25 cellular contexts compared by ENCODE assay signal in the genomic region with DNA sequence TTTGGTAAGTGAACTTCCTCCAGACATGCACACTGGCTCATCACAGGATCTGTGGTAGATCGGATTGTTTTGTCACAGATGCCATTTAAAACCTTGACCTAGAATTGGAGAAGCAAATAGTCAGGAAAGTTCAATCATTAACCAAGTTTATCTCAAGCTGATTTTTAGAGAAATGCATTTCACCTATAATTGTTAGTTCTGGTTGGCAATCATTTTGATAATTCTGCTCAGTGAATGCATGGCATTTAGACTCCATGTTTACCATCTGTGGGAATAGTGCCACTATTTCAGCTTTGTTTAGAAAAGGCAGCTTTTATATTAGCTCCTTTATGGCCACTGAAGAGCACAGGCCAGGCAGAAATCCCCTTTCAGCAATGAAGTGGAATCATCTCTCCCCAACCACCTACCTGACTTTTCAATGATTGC.
DNase-seq lines count a peak whose midpoint lies in the region; ATAC-seq and TF ChIP-seq lines count a peak whose summit lies in the region.
"Had no signal": no experiment of that assay in that cellular context is flagged by ENCODE, and none has a peak within 500 bp of the region (broad histone marks: within the 10 kb centered on the region; RNA-seq: fewer than 3 reads in every experiment).

No MANE protein-coding gene starts in this region.

- H2AK9ac ChIP-seq in IMR-90 (replicated peaks; ENCODE audit: low read depth, low read length, poor library complexity), result no peak overlapping the region

- H3K4me3 ChIP-seq in IMR-90 (ENCODE audit: insufficient read depth, low read depth, low read length) (no peak overlapping the region), mucosa of descending colon (no peak overlapping the region)
- H3K4me3 ChIP-seq: ovary had no signal

- POLR2A ChIA-PET in IMR-90 (lab: Charles Lee; ENCODE audit: unreplicated experiment), result no interaction called here
- POLR2A ChIA-PET in T-cell (lab: Charles Lee), result interaction anchor here in 1 of 2 donors (0.6 to 0.7 kb wide), 2 partner anchors 771 to 786 kb away, joined by 3 to 4 read pairs; no protein-coding TSS in a partner anchor

- no peak overlapping the region for H3K18ac ChIP-seq in IMR-90 (ENCODE audit: low read depth, low read length)

- CTCF ChIA-PET in IMR-90 (lab: Yijun Ruan, JAX), result interaction anchor here (1.0 to 2.2 kb wide), 2 partner anchors 16 to 73 kb away, joined by 3 to 6 read pairs; no protein-coding TSS in a partner anchor
- CTCF ChIA-PET in T-cell (lab: Charles Lee), result interaction anchor here in 1 of 2 donors (0.7 kb wide), 1 partner anchor 240 kb away, joined by 10 read pairs; no protein-coding TSS in a partner anchor

- peak overlapping the region; percentile 35 for H2BK5ac ChIP-seq in IMR-90 (ENCODE audit: low read depth, low read length, poor library complexity, severe bottlenecking)

- no peak overlapping the region for H4K8ac ChIP-seq in IMR-90 (ENCODE audit: low read depth in 2 of 2, low read length in 2 of 2)

- no peak overlapping the region for H4K91ac ChIP-seq in IMR-90 (ENCODE audit: insufficient read depth, low read depth, low read length)

- no peaks in the 10 kb centered on the region for H3K4me1 Mint-ChIP-seq in T-cell
- H3K4me1 Mint-ChIP-seq: B cell; CD8-positive, alpha-beta memory T cell; nephron progenitor cell had no signal

- peak overlapping the region; percentile 39; the same call in 1 of the 3 replicates for H2BK15ac ChIP-seq in IMR-90 (ENCODE audit: low read depth, low read length)

- no peak overlapping the region for H3K27ac ChIP-seq in IMR-90 (ENCODE audit: insufficient read depth, low read length)
- H3K27ac ChIP-seq: ovary had no signal

- ATAC-seq in IMR-90 (ENCODE audit: low read depth) (no peak), mucosa of descending colon (peak; percentile 22), T-cell (replicated peaks in 1 of 4) (no peak), HG02884 (IDR thresholded peaks at IDR 0.05; ENCODE audit: unreplicated experiment) (no peak)
- ATAC-seq: left cardiac atrium, SK-N-SH treated with all-trans-retinoic acid at 6 μM for 48 hours had no signal

- no peak overlapping the region for H3K27ac Mint-ChIP-seq in T-cell
- H3K27ac Mint-ChIP-seq: B cell; CD8-positive, alpha-beta memory T cell; nephron progenitor cell; T-helper 2 cell treated with Interferon-gamma antibody and Interleukin-4, amounts not matched to agents 5 μg/mL and 100 μg/mL, for 36 hours had no signal

- H2AK5ac ChIP-seq in IMR-90 (ENCODE audit: low read depth, low read length), result no peak overlapping the region

- H3K9me1 ChIP-seq in IMR-90 (ENCODE audit: insufficient read depth, low read length), result peaks cover 10% of the 10 kb centered on the region

- TF ChIP-seq CTCF in IMR-90 (conservative IDR thresholded peaks at IDR 0.05; ENCODE audit: low read depth, low read length) (no peak), mucosa of descending colon (IDR thresholded peaks at IDR 0.05) (no peak)

- no peaks in the 10 kb centered on the region for H3K27me3 ChIP-seq in IMR-90 (ENCODE audit: control insufficient read depth, insufficient read depth, low read length)
- H3K27me3 ChIP-seq: ovary had no signal

- H4K5ac ChIP-seq in IMR-90 (ENCODE audit: low read depth, low read length), result no peak overlapping the region

- no peaks in the 10 kb centered on the region for H4K20me1 ChIP-seq in IMR-90 (ENCODE audit: insufficient read depth, low read length)

- dilution Hi-C loops in IMR-90 (cut with HindIII; ENCODE audit: low sequenced_read_pairs, unreplicated experiment), result no loop called here

- peaks cover 0 to 10% (median 6%) of the 10 kb centered on the region in 3 donors for H3K9me3 Mint-ChIP-seq in T-cell
- H3K9me3 Mint-ChIP-seq: T-helper 2 cell treated with Interferon-gamma antibody and Interleukin-4, amounts not matched to agents 5 μg/mL and 100 μg/mL, for 36 hours had no signal

- no peak for TF ChIP-seq RAD21 in IMR-90 (IDR thresholded peaks at IDR 0.05; ENCODE audit: low read length)

- H3K56ac ChIP-seq in IMR-90 (ENCODE audit: extremely low read depth, insufficient read depth, low read length), result no peak overlapping the region

- H2BK20ac ChIP-seq in IMR-90 (ENCODE audit: low read depth, low read length), result no peak overlapping the region

- H2AFZ ChIP-seq in IMR-90 (replicated peaks; ENCODE audit: low read length, poor library complexity), result no peak overlapping the region

- H3K27me3 Mint-ChIP-seq in T-cell, result no peaks in the 10 kb centered on the region
- H3K27me3 Mint-ChIP-seq: B cell had no signal

- H3K4me3 Mint-ChIP-seq in T-cell, result no peak overlapping the region
- H3K4me3 Mint-ChIP-seq: B cell; CD8-positive, alpha-beta memory T cell; nephron progenitor cell; T-helper 2 cell treated with Interferon-gamma antibody and Interleukin-4, amounts not matched to agents 5 μg/mL and 100 μg/mL, for 36 hours had no signal

- H3K36me3 Mint-ChIP-seq in T-cell, result no peaks in the 10 kb centered on the region
- H3K36me3 Mint-ChIP-seq: CD8-positive, alpha-beta memory T cell had no signal

- H3K4me1 ChIP-seq in IMR-90 (ENCODE audit: control insufficient read depth, insufficient read depth, low read length) (peaks cover 6% of the 10 kb centered on the region), mucosa of descending colon (ENCODE audit: low read depth) (no peaks in the 10 kb centered on the region)

- H3K9me3 ChIP-seq in IMR-90 (ENCODE audit: control insufficient read depth, insufficient read depth, low read length) (no peaks in the 10 kb centered on the region), mucosa of descending colon (no peaks in the 10 kb centered on the region)
- H3K9me3 ChIP-seq: ovary had no signal

- H3K9ac ChIP-seq in IMR-90 (ENCODE audit: low read depth, low read length), result no peak overlapping the region

- H3K14ac ChIP-seq in IMR-90 (replicated peaks; ENCODE audit: low read depth, low read length), result no peak overlapping the region

- WGBS in IMR-90 (ENCODE audit: extremely low coverage in 2 of 2, insufficient read length in 1 of 2), 2 experiments, result no CpG with 5 or more reads among the region's 1 CpG

- no peak for TF ChIP-seq POLR2A in IMR-90 (IDR thresholded peaks at IDR 0.05; ENCODE audit: low read depth, low read length)

- peaks cover 11 to 17% of the 10 kb centered on the region in 2 experiments; a peak in 3 of 4 replicates for H3K79me1 ChIP-seq in IMR-90 (ENCODE audit: low read depth in 1 of 2, low read length in 2 of 2)

- in situ Hi-C loops in Caki2 (cut with HindIII; ENCODE audit: low pct_unique_long_range_greater_than_20kb, low sequenced_read_pairs) (no loop called here), IMR-90 (cut with MboI; ENCODE audit: low sequenced_read_pairs) (no loop called here)

- H3K4me2 ChIP-seq in IMR-90 (ENCODE audit: low read depth, low read length), result no peak overlapping the region

- H2BK120ac ChIP-seq in IMR-90 (ENCODE audit: low read depth, low read length), result no peak overlapping the region

- no peak overlapping the region for H3K23ac ChIP-seq in IMR-90 (ENCODE audit: low read depth, low read length)

- peak; percentile 59 for DNase-seq in Caki2 (ENCODE audit: low read depth)
- DNase-seq in IMR-90, result no peak
- DNase-seq in globus pallidus (ENCODE audit: low spot score), result peak; percentile 48
- no peak for DNase-seq in mucosa of descending colon
- no peak for DNase-seq in T-cell
- no peak for DNase-seq in mucosa of gallbladder (ENCODE audit: low spot score)
- DNase-seq in retina, result no peak
- DNase-seq: activated naive CD4-positive, alpha-beta T cell treated with anti-CD3 and anti-CD28 coated beads, Interleukin-2, amount 50 U/mL, for 16 hours; amygdala; caudate nucleus; CD8-positive, alpha-beta memory T cell; dermis blood vessel endothelial cell; DMS153; GOT3; left cardiac atrium; midbrain; NCI-H187 treated with DMSO at 0.1 percent for 48 hours; NCI-H2227 treated with DMSO at 0.1 percent for 48 hours; nephron progenitor cell; ovary; stimulated activated CD8-positive, alpha-beta memory T cell treated with anti-CD3 and anti-CD28 coated beads, Interleukin-4, amount 100 ng/mL, for 48 hours had no signal

- BruUV-seq in IMR-90 (replicated peaks; lab: Mats Ljungman, UMichigan), result no TSS peak

- intact Hi-C loops in IMR-90 (cut with micrococcal nuclease) (no loop called here), mucosa of descending colon (cut with DNase I, micrococcal nuclease) (no loop called here)

- peaks cover 10% of the 10 kb centered on the region for H3K36me3 ChIP-seq in IMR-90 (ENCODE audit: control insufficient read depth, insufficient read depth, low read length)
- no peaks in the 10 kb centered on the region for H3K36me3 ChIP-seq in mucosa of descending colon (ENCODE audit: low read depth)
- H3K36me3 ChIP-seq: ovary had no signal

- H3K4ac ChIP-seq in IMR-90 (ENCODE audit: low read depth, low read length), result no peak overlapping the region

TF ChIP-seq in IMR-90, 13 proteins besides CTCF, POLR2A, EP300 and RAD21 (continues in another document):
- TF ChIP-seq RFX5 (IDR thresholded peaks at IDR 0.05; ENCODE audit: low read depth, low read length), result no peak
- TF ChIP-seq MXI1 (IDR thresholded peaks at IDR 0.05; ENCODE audit: borderline replicate concordance, low read depth, low read length), result no peak
- TF ChIP-seq FOS (IDR thresholded peaks at IDR 0.05; ENCODE audit: low read depth, low read length), result no peak
- no peak for TF ChIP-seq BHLHE40 (IDR thresholded peaks at IDR 0.05; ENCODE audit: low read depth, low read length)
- no peak for TF ChIP-seq MAZ (IDR thresholded peaks at IDR 0.05; ENCODE audit: borderline replicate concordance, low read depth, low read length)
- no peak for TF ChIP-seq CHD1 (IDR thresholded peaks at IDR 0.05; ENCODE audit: low read depth, low read length)
- TF ChIP-seq NFE2L2 (IDR thresholded peaks at IDR 0.05; ENCODE audit: low read depth, low read length), result no peak
- TF ChIP-seq, protein P1, sequence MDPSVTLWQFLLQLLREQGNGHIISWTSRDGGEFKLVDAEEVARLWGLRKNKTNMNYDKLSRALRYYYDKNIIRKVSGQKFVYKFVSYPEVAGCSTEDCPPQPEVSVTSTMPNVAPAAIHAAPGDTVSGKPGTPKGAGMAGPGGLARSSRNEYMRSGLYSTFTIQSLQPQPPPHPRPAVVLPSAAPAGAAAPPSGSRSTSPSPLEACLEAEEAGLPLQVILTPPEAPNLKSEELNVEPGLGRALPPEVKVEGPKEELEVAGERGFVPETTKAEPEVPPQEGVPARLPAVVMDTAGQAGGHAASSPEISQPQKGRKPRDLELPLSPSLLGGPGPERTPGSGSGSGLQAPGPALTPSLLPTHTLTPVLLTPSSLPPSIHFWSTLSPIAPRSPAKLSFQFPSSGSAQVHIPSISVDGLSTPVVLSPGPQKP (IDR thresholded peaks at IDR 0.05; ENCODE audit: borderline replicate concordance, low read depth, low read length), result no peak
- no peak for TF ChIP-seq SMC3 (IDR thresholded peaks at IDR 0.05; ENCODE audit: low read depth, low read length)
- no peak for TF ChIP-seq MAFK (IDR thresholded peaks at IDR 0.05; ENCODE audit: low read depth, low read length)

Comparison
In these comparisons a context has a peak if more than half of its experiments do, and no peak if none do; other contexts are left out.
1. DNase-seq: peak in Caki2 (single experiment) and globus pallidus (single experiment); none in IMR-90 (single experiment), mucosa of descending colon (0 of 3), T-cell (0 of 34), mucosa of gallbladder (single experiment) and retina (single experiment).